8 cellular contexts compared by ENCODE assay signal in genomic region chr4:173013232-173013932, GRCh38.
DNase-seq lines count a peak whose midpoint lies in the region; ATAC-seq, FAIRE-seq and TF ChIP-seq lines count a peak whose summit lies in the region.
"Had no signal": no experiment of that assay in that cellular context is flagged by ENCODE, and none has a peak within 500 bp of the region (broad histone marks: within the 10 kb centered on the region; RNA-seq: fewer than 3 reads in every experiment).

No MANE protein-coding gene starts in this region.

- TF ChIP-seq CTCF in GM10248 (IDR thresholded peaks at IDR 0.05; ENCODE audit: control extremely low read depth, extremely low read depth, low read depth, missing control alignments) (peak; percentile 65), foreskin fibroblast (IDR thresholded peaks at IDR 0.05; ENCODE audit: low read depth, low read length) (peak; percentile 47), pancreas (IDR thresholded peaks at IDR 0.05) (peak; percentile 30 to 68 (median 46))

- no peak overlapping the region for H3K4me3 ChIP-seq in foreskin fibroblast (ENCODE audit: low read depth in 1 of 2, low read length in 2 of 2)
- no peak overlapping the region for H3K4me3 ChIP-seq in pancreas

- WGBS in pancreas, 2 donors = 17 to 18% methylated on average over 6 of the region's 6 CpGs

- H3K9me3 ChIP-seq in pancreas = no peaks in the 10 kb centered on the region

- H3K36me3 ChIP-seq in pancreas = no peaks in the 10 kb centered on the region

- CTCF ChIA-PET in GM10248 (lab: Yijun Ruan, JAX) = interaction anchor here (0.6 to 4.8 kb wide), 74 partner anchors 9 to 492 kb away, joined by 3 to 160 read pairs (median 5); no protein-coding TSS in a partner anchor

- ATAC-seq in HG02884 (IDR thresholded peaks at IDR 0.05; ENCODE audit: unreplicated experiment) = peak; percentile 64
- peak; percentile 61 to 90 (median 82) for ATAC-seq in pancreas

- POLR2A ChIA-PET in GM10248 (lab: Yijun Ruan, JAX) = no interaction called here

- peak; percentile 57 for DNase-seq in GM10248 (ENCODE audit: extremely low spot score)
- DNase-seq in NOMO-1 (lab: John Stamatoyannopoulos, UW; ENCODE audit: unreplicated experiment in 2 of 2) = peak; percentile 52 to 71
- peak; percentile 32 for DNase-seq in activated T-cell treated with anti-CD3 and anti-CD28 coated beads, Interleukin-2, amount 50 U/mL, for 1 hour
- DNase-seq in foreskin fibroblast = peak in 1 of 2 donors; percentile 62
- DNase-seq in pancreas = peak in 1 of 6 donors; percentile 50
- DNase-seq in GF-D8 (lab: John Stamatoyannopoulos, UW) = no peak

- H3K4me1 ChIP-seq in pancreas = no peaks in the 10 kb centered on the region

- intact Hi-C loops in pancreas (cut with DNase I) = loop anchor here in 2 of 3 donors (10.0 kb wide), 2 partner anchors 401 to 481 kb away; no protein-coding TSS in a partner anchor

- no peak overlapping the region for H3K27ac ChIP-seq in pancreas

- H3K27me3 ChIP-seq in pancreas = no peaks in the 10 kb centered on the region

- FAIRE-seq in pancreas (lab: Jason Lieb, UNC) = no peak
- FAIRE-seq: endometrium had no signal
